7 cellular contexts compared by ENCODE assay signal in genomic region chr16:467261-467871, GRCh38. TPM values are rescaled to one million over a fixed set of nuclear protein-coding genes. Genes with fewer than 3 reads are reported as not detected.
DNase-seq lines count a peak whose midpoint lies in the region; TF ChIP-seq lines count a peak whose summit lies in the region.
"Not testable (repeated sequence)": the region's sequence is repeated elsewhere in the genome, so short reads cannot be mapped to it uniquely, and the experiment has no call there.

No MANE protein-coding gene starts in this region.

- not testable (repeated sequence) for H3K4me3 ChIP-seq in NT2/D1 (ENCODE audit: insufficient read length, low read depth); cardiac muscle cell; neuronal stem cell (ENCODE audit: low read length in 2 of 2)

- H3K4me1 ChIP-seq in H9 (ENCODE audit: insufficient read depth, low read length); cardiac muscle cell (ENCODE audit: low read depth): not testable (repeated sequence)
- H3K4me1 ChIP-seq in NT2/D1 (ENCODE audit: insufficient read depth, insufficient read length) (peaks cover 26% of the 10 kb centered on the region), neuronal stem cell (ENCODE audit: control insufficient read depth in 2 of 2, insufficient read depth in 1 of 2, low read depth in 1 of 2, low read length in 2 of 2) (peaks cover 12 to 25% of the 10 kb centered on the region in 2 donors)

- H3K4ac ChIP-seq in H9 (ENCODE audit: low read depth, low read length); neuronal stem cell (ENCODE audit: low read length): not testable (repeated sequence)

- not testable (repeated sequence) for H3K9me3 Mint-ChIP-seq in H9; activated T-cell treated with anti-CD3 and anti-CD28 coated beads, Interleukin-2, amount 50 U/mL, for 24 hours

- peak overlapping the region; percentile 85 for H3K14ac ChIP-seq in H9 (ENCODE audit: insufficient read depth, low read length)
- peak overlapping the region; percentile 71 for H3K14ac ChIP-seq in neuronal stem cell (ENCODE audit: low read length)

- H2BK120ac ChIP-seq in H9 (ENCODE audit: low read depth, low read length, poor library complexity, severe bottlenecking); neuronal stem cell (ENCODE audit: low read depth, low read length): not testable (repeated sequence)

- not testable (repeated sequence) for H2BK15ac ChIP-seq in H9 (ENCODE audit: low read depth, low read length); neuronal stem cell (ENCODE audit: low read length)

- H2AFZ ChIP-seq in H9 (ENCODE audit: low read length); neuronal stem cell (ENCODE audit: low read length): not testable (repeated sequence)

- H3K18ac ChIP-seq in H9 (ENCODE audit: insufficient read length, low read depth, low read length) = not testable (repeated sequence)
- H3K18ac ChIP-seq in neuronal stem cell (ENCODE audit: low read length) = peak overlapping the region; percentile 2

- not testable (repeated sequence) for H3K36me3 Mint-ChIP-seq in H9 (ENCODE audit: insufficient read depth in 1 of 3, low read depth in 3 of 3)
- H3K36me3 Mint-ChIP-seq in activated T-cell treated with anti-CD3 and anti-CD28 coated beads, Interleukin-2, amount 50 U/mL, for 24 hours (ENCODE audit: low read depth) = peaks cover 24% of the 10 kb centered on the region

- not testable (repeated sequence) for H3K79me1 ChIP-seq in H9 (ENCODE audit: insufficient read depth, low read depth, low read length, poor library complexity, severe bottlenecking)
- peaks cover 21% of the 10 kb centered on the region for H3K79me1 ChIP-seq in neuronal stem cell (ENCODE audit: low read depth, low read length)

- TF ChIP-seq CTCF in H9 (conservative IDR thresholded peaks at IDR 0.05); cardiac muscle cell (IDR thresholded peaks at IDR 0.05; ENCODE audit: low read depth, low read length): not testable (repeated sequence)

- not testable (repeated sequence) for H3K27ac ChIP-seq in H9 (ENCODE audit: insufficient read length, low read depth, low read length)
- H3K27ac ChIP-seq in cingulate gyrus (ENCODE audit: low read depth, low read length) = peak overlapping the region; percentile 54
- peak overlapping the region; percentile 50 for H3K27ac ChIP-seq in cardiac muscle cell
- H3K27ac ChIP-seq in neuronal stem cell (replicated peaks; ENCODE audit: low read length) = peak overlapping the region; percentile 27
- peak overlapping the region; percentile 45 for H3K27ac ChIP-seq in substantia nigra (ENCODE audit: low read depth, low read length, poor library complexity, severe bottlenecking)

- H4K20me1 ChIP-seq in H9 (ENCODE audit: control insufficient read depth, insufficient read depth, insufficient read length) = not testable (repeated sequence)

- not testable (repeated sequence) for H2AK5ac ChIP-seq in H9 (ENCODE audit: insufficient read length, low read length); neuronal stem cell (ENCODE audit: low read depth, low read length)

- H2BK12ac ChIP-seq in H9 (ENCODE audit: insufficient read length, low read depth, low read length); neuronal stem cell (ENCODE audit: low read length): not testable (repeated sequence)

- not testable (repeated sequence) for H4K91ac ChIP-seq in H9 (ENCODE audit: insufficient read length, low read depth, low read length); neuronal stem cell (ENCODE audit: low read depth, low read length, poor library complexity)

- not testable (repeated sequence) for H3K23me2 ChIP-seq in H9 (ENCODE audit: insufficient read length, low read depth, low read length, poor library complexity, severe bottlenecking)

- not testable (repeated sequence) for H3K4me3 Mint-ChIP-seq in H9; activated T-cell treated with anti-CD3 and anti-CD28 coated beads, Interleukin-2, amount 50 U/mL, for 24 hours

- H3K9ac ChIP-seq in H9 (ENCODE audit: extremely low read depth, insufficient read length, low read length) (peak overlapping the region; percentile 1), NT2/D1 (ENCODE audit: insufficient read length, low read depth) (peak overlapping the region; percentile 26)
- H3K9ac ChIP-seq in neuronal stem cell (ENCODE audit: low read depth, low read length, poor library complexity) = not testable (repeated sequence)

- not testable (repeated sequence) for H3K27me3 ChIP-seq in H9 (ENCODE audit: insufficient read depth, low read length); NT2/D1 (ENCODE audit: insufficient read depth, insufficient read length); cardiac muscle cell; neuronal stem cell (ENCODE audit: control insufficient read depth in 3 of 3, insufficient read depth in 3 of 3, low read depth in 1 of 3, low read length in 3 of 3)

- H3K79me2 ChIP-seq in H9 (ENCODE audit: insufficient read depth, low read length) = not testable (repeated sequence)

- not testable (repeated sequence) for H2BK5ac ChIP-seq in H9 (ENCODE audit: insufficient read length, low read length); neuronal stem cell (ENCODE audit: low read length)

- peaks cover 25 to 33% of the 10 kb centered on the region in 2 experiments for H3K4me1 Mint-ChIP-seq in H9
- not testable (repeated sequence) for H3K4me1 Mint-ChIP-seq in activated T-cell treated with anti-CD3 and anti-CD28 coated beads, Interleukin-2, amount 50 U/mL, for 24 hours (ENCODE audit: low read depth)

- H4K5ac ChIP-seq in H9 (ENCODE audit: insufficient read length, low read depth, low read length) = not testable (repeated sequence)

- H2BK20ac ChIP-seq in H9 (ENCODE audit: low read depth, low read length, poor library complexity, severe bottlenecking) = not testable (repeated sequence)

- H3K36me3 ChIP-seq in NT2/D1 (ENCODE audit: insufficient read depth, insufficient read length, low read length) (peaks cover 12% of the 10 kb centered on the region), neuronal stem cell (replicated peaks in 1 of 2; ENCODE audit: control insufficient read depth in 2 of 2, insufficient read depth in 2 of 2, low read length in 2 of 2) (peaks cover 3 to 36% of the 10 kb centered on the region in 2 donors)
- not testable (repeated sequence) for H3K36me3 ChIP-seq in cardiac muscle cell

- not testable (repeated sequence) for H3T11ph ChIP-seq in H9 (ENCODE audit: low read length)

- not testable (repeated sequence) for H3K9me3 ChIP-seq in H9 (ENCODE audit: control insufficient read depth, low read depth, low read length); NT2/D1 (ENCODE audit: insufficient read depth, low read length); cardiac muscle cell (ENCODE audit: low read depth); neuronal stem cell (replicated peaks in 1 of 2; ENCODE audit: control insufficient read depth in 2 of 2, insufficient read depth in 1 of 2, low read depth in 1 of 2, low read length in 2 of 2)

- no CpG with 5 or more reads among the region's 12 CpGs for WGBS in H9 (ENCODE audit: extremely low coverage, insufficient read length, low lambda C conversion rate)
- no CpG with 5 or more reads among the region's 12 CpGs for WGBS in neuronal stem cell (ENCODE audit: extremely low coverage in 2 of 2, insufficient read length in 2 of 2, insufficient replicate concordance in 1 of 2), 2 donors

- not testable (repeated sequence) for H3K56ac ChIP-seq in H9 (ENCODE audit: insufficient read length, low read depth, low read length)

- H4K8ac ChIP-seq in H9 (replicated peaks; ENCODE audit: insufficient read length, low read depth, low read length); neuronal stem cell (ENCODE audit: low read depth, low read length): not testable (repeated sequence)

- H3K4me2 ChIP-seq in H9 (ENCODE audit: insufficient read depth, insufficient read length, low read length); neuronal stem cell (ENCODE audit: insufficient read depth, low read length, poor library complexity, severe bottlenecking): not testable (repeated sequence)

- not testable (repeated sequence) for H3K27me3 Mint-ChIP-seq in H9 (ENCODE audit: low read depth); activated T-cell treated with anti-CD3 and anti-CD28 coated beads, Interleukin-2, amount 50 U/mL, for 24 hours

- not testable (repeated sequence) for H3K23ac ChIP-seq in H9 (ENCODE audit: insufficient read length, low read depth, low read length)
- peak overlapping the region; percentile 92 for H3K23ac ChIP-seq in neuronal stem cell (ENCODE audit: low read depth, low read length, poor library complexity)

- peak overlapping the region in 2 of 3 experiments; percentile 82 to 86; a peak in 5 of 7 replicates for H3K27ac Mint-ChIP-seq in H9
- H3K27ac Mint-ChIP-seq in activated T-cell treated with anti-CD3 and anti-CD28 coated beads, Interleukin-2, amount 50 U/mL, for 24 hours = peak overlapping the region; percentile 37

- DNase-seq in H9; NT2/D1 (ENCODE audit: low read depth, low spot score); activated T-cell treated with anti-CD3 and anti-CD28 coated beads, Interleukin-2, amount 50 U/mL, for 24 hours; cardiac muscle cell (ENCODE audit: low read depth in 1 of 2, low spot score in 1 of 2); neuronal stem cell (ENCODE audit: low spot score); substantia nigra (lab: John Stamatoyannopoulos, UW): not testable (repeated sequence)

RNA-seq across cellular contexts. Expression of gene RAB11FIP3, which starts 41.9 kb away (rescaled TPM):
- total RNA-seq in H9 (2021) (37.1 TPM in 2 replicates), cardiac muscle cell (61.8 and 77.1 TPM in 2 replicates)
- polyA plus RNA-seq in cardiac muscle cell = 55.3 TPM in 2 replicates
- 24.4 TPM for polyA plus RNA-seq in neuronal stem cell (2013, experiment 1 of 2)
- 24.0 TPM for polyA plus RNA-seq in neuronal stem cell (2013, experiment 2 of 2)
